23 cellular contexts compared by ENCODE assay signal in genomic region chr1:54545916-54546635, GRCh38. TPM values are rescaled to one million over a fixed set of nuclear protein-coding genes. Genes with fewer than 3 reads are reported as not detected.
A peak's percentile ranks its signal among the peaks of the same experiment; 100 is the strongest.
DNase-seq lines count a peak whose midpoint lies in the region; ATAC-seq and TF ChIP-seq lines count a peak whose summit lies in the region.
"Had no signal": no experiment of that assay in that cellular context is flagged by ENCODE, and none has a peak within 500 bp of the region (broad histone marks: within the 10 kb centered on the region; RNA-seq: fewer than 3 reads in every experiment).

No MANE protein-coding gene starts in this region.

- no peak overlapping the region for H2AK9ac ChIP-seq in IMR-90 (replicated peaks; ENCODE audit: low read depth, low read length, poor library complexity)

- H3K27me3 ChIP-seq in IMR-90 (ENCODE audit: control insufficient read depth, insufficient read depth, low read length) (no peaks in the 10 kb centered on the region), gastroesophageal sphincter (no peaks in the 10 kb centered on the region), rectal smooth muscle tissue (ENCODE audit: control insufficient read depth, insufficient read depth, low read length) (no peaks in the 10 kb centered on the region)
- H3K27me3 ChIP-seq: dorsolateral prefrontal cortex, ovary had no signal

- DNase-seq in activated CD8-positive, alpha-beta memory T cell treated with anti-CD3 and anti-CD28 coated beads, Interleukin-2, amount 10 ng/mL, durations not matched to agents 7 days and 5 days = peak; percentile 37
- no peak for DNase-seq in activated CD8-positive, alpha-beta memory T cell treated with anti-CD3 and anti-CD28 coated beads for 24 hours
- DNase-seq in IMR-90 (no peak), globus pallidus (ENCODE audit: low spot score) (no peak)
- no peak for DNase-seq in NK-92 treated with Interleukin-12 subunit alpha and Interleukin-12 subunit beta, amount 100 ng/mL, for 24 hours (lab: John Stamatoyannopoulos, UW)
- DNase-seq: activated naive CD4-positive, alpha-beta T cell; activated T-cell treated with anti-CD3 and anti-CD28 coated beads, Interleukin-2, amount 50 U/mL, for 4 hours; amygdala; CD4-positive, alpha-beta memory T cell; central memory CD4-positive, alpha-beta T cell; dorsolateral prefrontal cortex; kidney glomerular epithelial cell; mesendoderm; naive thymus-derived CD4-positive, alpha-beta T cell; NCI-H1694; NCI-H2171 treated with DMSO at 0.1 percent for 48 hours; NCI-H526; ovary had no signal

- H3K14ac ChIP-seq in IMR-90 (replicated peaks; ENCODE audit: low read depth, low read length) = no peak overlapping the region

- no peak overlapping the region for H4K5ac ChIP-seq in IMR-90 (ENCODE audit: low read depth, low read length)

- H4K8ac ChIP-seq in IMR-90 (ENCODE audit: low read depth in 2 of 2, low read length in 2 of 2) = no peak overlapping the region

- H3K4me1 Mint-ChIP-seq in activated CD8-positive, alpha-beta memory T cell treated with anti-CD3 and anti-CD28 coated beads, Interleukin-2, amount 10 ng/mL, durations not matched to agents 7 days and 5 days = peaks cover 14% of the 10 kb centered on the region

- H3K23ac ChIP-seq in IMR-90 (ENCODE audit: low read depth, low read length) = no peak overlapping the region

- peaks cover 17% of the 10 kb centered on the region for H3K4me1 ChIP-seq in IMR-90 (ENCODE audit: control insufficient read depth, insufficient read depth, low read length)
- peaks cover 4 to 73% (median 18%) of the 10 kb centered on the region in 3 donors for H3K4me1 ChIP-seq in gastroesophageal sphincter
- H3K4me1 ChIP-seq in rectal smooth muscle tissue (ENCODE audit: control insufficient read depth, insufficient read depth, low read length) = peaks cover 12% of the 10 kb centered on the region

- H3K4me3 ChIP-seq in IMR-90 (ENCODE audit: insufficient read depth, low read depth, low read length) (no peak overlapping the region), gastroesophageal sphincter (no peak overlapping the region), rectal smooth muscle tissue (ENCODE audit: low read length) (no peak overlapping the region)
- H3K4me3 ChIP-seq: dorsolateral prefrontal cortex, ovary had no signal

- no peak overlapping the region for H3K18ac ChIP-seq in IMR-90 (ENCODE audit: low read depth, low read length)

- in situ Hi-C loops in IMR-90 (cut with MboI; ENCODE audit: low sequenced_read_pairs) = no loop called here

- peaks cover 7% of the 10 kb centered on the region for H3K27me3 Mint-ChIP-seq in activated CD8-positive, alpha-beta memory T cell treated with anti-CD3 and anti-CD28 coated beads, Interleukin-2, amount 10 ng/mL, durations not matched to agents 7 days and 5 days
- H3K27me3 Mint-ChIP-seq: CD4-positive, alpha-beta memory T cell had no signal

- H3K9me3 Mint-ChIP-seq in activated CD8-positive, alpha-beta memory T cell treated with anti-CD3 and anti-CD28 coated beads, Interleukin-2, amount 10 ng/mL, durations not matched to agents 7 days and 5 days (ENCODE audit: low read depth) = no peaks in the 10 kb centered on the region
- H3K9me3 Mint-ChIP-seq: activated T-cell treated with anti-CD3 and anti-CD28 coated beads, Interleukin-2, amount 50 U/mL, for 4 hours; CD4-positive, alpha-beta memory T cell; naive thymus-derived CD4-positive, alpha-beta T cell; T-helper 1 cell treated with Interleukin-12 subunit alpha and Interleukin-12 subunit beta and Interleukin-4 antibody, amounts not matched to agents 30 μg/mL and 1 μg/mL, for 36 hours had no signal

- no peak overlapping the region for H3K4me3 Mint-ChIP-seq in activated CD8-positive, alpha-beta memory T cell treated with anti-CD3 and anti-CD28 coated beads, Interleukin-2, amount 10 ng/mL, durations not matched to agents 7 days and 5 days
- H3K4me3 Mint-ChIP-seq: activated T-cell treated with anti-CD3 and anti-CD28 coated beads, Interleukin-2, amount 50 U/mL, for 4 hours; naive thymus-derived CD4-positive, alpha-beta T cell; T-helper 1 cell treated with Interleukin-12 subunit alpha and Interleukin-12 subunit beta and Interleukin-4 antibody, amounts not matched to agents 30 μg/mL and 1 μg/mL, for 36 hours had no signal

- dilution Hi-C loops in IMR-90 (cut with HindIII; ENCODE audit: low sequenced_read_pairs, unreplicated experiment) = no loop called here

- 0 out of 2 replicates have a peak overlapping the region, but pooled peaks have one; percentile 4 for H2BK20ac ChIP-seq in IMR-90 (ENCODE audit: low read depth, low read length)

- no peak overlapping the region for H4K91ac ChIP-seq in IMR-90 (ENCODE audit: insufficient read depth, low read depth, low read length)

- H3K27ac ChIP-seq in IMR-90 (ENCODE audit: insufficient read depth, low read length) (no peak overlapping the region), gastroesophageal sphincter (peak overlapping the region in 3 of 4 donors; percentile 87 to 89 (median 88)), rectal smooth muscle tissue (ENCODE audit: low read depth, low read length) (peak overlapping the region; percentile 90)
- H3K27ac ChIP-seq: 22Rv1 had no signal

- H3K9me3 ChIP-seq in IMR-90 (ENCODE audit: control insufficient read depth, insufficient read depth, low read length) (no peaks in the 10 kb centered on the region), gastroesophageal sphincter (no peaks in the 10 kb centered on the region)
- H3K9me3 ChIP-seq: ovary had no signal

- peaks cover 16% of the 10 kb centered on the region; the same call in 1 of the 2 replicates for H3K9me1 ChIP-seq in IMR-90 (ENCODE audit: insufficient read depth, low read length)

- TF ChIP-seq POLR2A in IMR-90 (IDR thresholded peaks at IDR 0.05; ENCODE audit: low read depth, low read length) (no peak), gastroesophageal sphincter (IDR thresholded peaks at IDR 0.05) (no peak)

- H3K79me1 ChIP-seq in IMR-90 (ENCODE audit: low read depth in 1 of 2, low read length in 2 of 2) = 0 out of 4 replicates have a peak, but pooled peaks cover 0 to 3% of the 10 kb centered on the region in 2 experiments

- H2BK15ac ChIP-seq in IMR-90 (ENCODE audit: low read depth, low read length) = no peak overlapping the region

- H4K20me1 ChIP-seq in IMR-90 (ENCODE audit: insufficient read depth, low read length) = no peaks in the 10 kb centered on the region

- H3K9ac ChIP-seq in IMR-90 (ENCODE audit: low read depth, low read length) = no peak overlapping the region
- H3K9ac ChIP-seq in rectal smooth muscle tissue (ENCODE audit: low read length) = no peak overlapping the region

- no peak overlapping the region for H3K4me2 ChIP-seq in IMR-90 (ENCODE audit: low read depth, low read length)

- 93% methylated on average over 4 of the region's 11 CpGs; no CpG with 5 or more reads in 1 of the 2 experiments for WGBS in IMR-90 (ENCODE audit: extremely low coverage in 2 of 2, insufficient read length in 1 of 2), 2 experiments
- 89 to 100% methylated on average over 1 to 8 of the region's 11 CpGs for WGBS in gastroesophageal sphincter (ENCODE audit: low coverage in 1 of 2), 2 donors

- no peak overlapping the region for H2AFZ ChIP-seq in IMR-90 (replicated peaks; ENCODE audit: low read length, poor library complexity)

- H2AK5ac ChIP-seq in IMR-90 (ENCODE audit: low read depth, low read length) = peak overlapping the region; percentile 6; the same call in 1 of the 2 replicates

- TF ChIP-seq EP300 in gastroesophageal sphincter (IDR thresholded peaks at IDR 0.05) = no peak

- no peak overlapping the region for H2BK5ac ChIP-seq in IMR-90 (ENCODE audit: low read depth, low read length, poor library complexity, severe bottlenecking)

- H3K36me3 ChIP-seq in IMR-90 (ENCODE audit: control insufficient read depth, insufficient read depth, low read length) = no peaks in the 10 kb centered on the region
- H3K36me3 ChIP-seq in gastroesophageal sphincter = no peaks in the 10 kb centered on the region
- H3K36me3 ChIP-seq in rectal smooth muscle tissue (ENCODE audit: control insufficient read depth, insufficient read depth, low read length) = no peaks in the 10 kb centered on the region
- H3K36me3 ChIP-seq: ovary had no signal

- CTCF ChIA-PET in activated CD8-positive, alpha-beta memory T cell treated with anti-CD3 and anti-CD28 coated beads, Interleukin-2, amount 10 ng/mL, durations not matched to agents 7 days and 5 days (lab: Charles Lee) = no interaction called here
- CTCF ChIA-PET in IMR-90 (lab: Yijun Ruan, JAX) = no interaction called here

- no peak overlapping the region for H2BK120ac ChIP-seq in IMR-90 (ENCODE audit: low read depth, low read length)

- TF ChIP-seq RAD21 in IMR-90 (IDR thresholded peaks at IDR 0.05; ENCODE audit: low read length) = no peak

- no peak overlapping the region for H3K56ac ChIP-seq in IMR-90 (ENCODE audit: extremely low read depth, insufficient read depth, low read length)

- no TSS peak for BruUV-seq in IMR-90 (replicated peaks; lab: Mats Ljungman, UMichigan)

- ATAC-seq in activated CD8-positive, alpha-beta memory T cell treated with anti-CD3 and anti-CD28 coated beads, Interleukin-2, amount 10 ng/mL, durations not matched to agents 7 days and 5 days = no peak
- ATAC-seq in IMR-90 (ENCODE audit: low read depth) (no peak), gastroesophageal sphincter (no peak), GM19035 (IDR thresholded peaks at IDR 0.05; ENCODE audit: unreplicated experiment) (no peak)
- ATAC-seq: activated T-cell treated with anti-CD3 and anti-CD28 coated beads, Interleukin-2, amount 50 U/mL, for 4 hours had no signal

- 0 out of 2 replicates have a peak overlapping the region, but pooled peaks have one; percentile 13 for H3K4ac ChIP-seq in IMR-90 (ENCODE audit: low read depth, low read length)

- intact Hi-C loops in IMR-90 (cut with micrococcal nuclease) = no loop called here

- H3K27ac Mint-ChIP-seq in activated CD8-positive, alpha-beta memory T cell treated with anti-CD3 and anti-CD28 coated beads, Interleukin-2, amount 10 ng/mL, durations not matched to agents 7 days and 5 days = no peak overlapping the region
- H3K27ac Mint-ChIP-seq: T-helper 1 cell treated with Interleukin-12 subunit alpha and Interleukin-12 subunit beta and Interleukin-4 antibody, amounts not matched to agents 30 μg/mL and 1 μg/mL, for 36 hours had no signal

- POLR2A ChIA-PET in IMR-90 (lab: Charles Lee; ENCODE audit: unreplicated experiment) = no interaction called here

- TF ChIP-seq CTCF in IMR-90 (conservative IDR thresholded peaks at IDR 0.05; ENCODE audit: low read depth, low read length) (no peak), gastroesophageal sphincter (IDR thresholded peaks at IDR 0.05) (no peak)

- no peaks in the 10 kb centered on the region for H3K36me3 Mint-ChIP-seq in activated CD8-positive, alpha-beta memory T cell treated with anti-CD3 and anti-CD28 coated beads, Interleukin-2, amount 10 ng/mL, durations not matched to agents 7 days and 5 days
- H3K36me3 Mint-ChIP-seq: CD4-positive, alpha-beta memory T cell; naive thymus-derived CD4-positive, alpha-beta T cell had no signal

RNA-seq across cellular contexts. Expression of gene ACOT11, which starts 2.0 kb away (rescaled TPM):
- total RNA-seq in activated CD8-positive, alpha-beta memory T cell treated with anti-CD3 and anti-CD28 coated beads, Interleukin-2, amount 10 ng/mL, durations not matched to agents 7 days and 5 days = under 1 TPM; 0.58 to 0.96 TPM
- total RNA-seq in IMR-90 (2012; rRNA removed) (2.5 TPM in 2 replicates), gastroesophageal sphincter (10 to 100 TPM in 3 of 4 donors, 1 to 10 TPM in 1; 4.4 to 40.5 (median 10.9) TPM)
- 2.7 and 3.1 TPM in 2 replicates for polyA plus RNA-seq in IMR-90 (2012; rRNA removed)
- 1.0 and 1.8 TPM in 2 replicates for polyA plus RNA-seq in IMR-90 (2012; cell fraction: cytosol; rRNA removed)
- polyA plus RNA-seq in IMR-90 (2012; cell fraction: nucleus; rRNA removed; ENCODE audit: low replicate concordance) = 4.2 and 8.7 TPM in 2 replicates
- polyA plus RNA-seq: CD4-positive, alpha-beta memory T cell had no signal
